Comparison of ENCODE assay signal across 29 cellular contexts in genomic region chr3:61577760-61578159, GRCh38.
"Had no signal": no experiment of that assay in that cellular context is flagged by ENCODE, and none has a peak within 500 bp of the region (broad histone marks: within the 10 kb centered on the region; RNA-seq: fewer than 3 reads in every experiment).

No MANE protein-coding gene starts in this region.

- H3K4me1 ChIP-seq: SJCRH30 had no signal

- H3K9me3 ChIP-seq: SJCRH30 had no signal

- H3K27ac ChIP-seq: brain microvascular endothelial cell, SJCRH30, SK-N-MC, WERI-Rb-1 had no signal

- H3K4me3 Mint-ChIP-seq: activated CD4-positive, alpha-beta memory T cell treated with anti-CD3 and anti-CD28 coated beads, Interleukin-2, amount 10 ng/mL, durations not matched to agents 7 days and 5 days; activated CD8-positive, alpha-beta memory T cell treated with anti-CD3 and anti-CD28 coated beads, Interleukin-2, amount 10 ng/mL, durations not matched to agents 7 days and 5 days; activated naive CD4-positive, alpha-beta T cell treated with anti-CD3 and anti-CD28 coated beads, Interleukin-2, amount 10 ng/mL, durations not matched to agents 7 days and 5 days; activated naive CD8-positive, alpha-beta T cell; activated naive CD8-positive, alpha-beta T cell treated with anti-CD3 and anti-CD28 coated beads, Interleukin-2, amount 50 U/mL, for 24 hours had no signal

- H3K4me3 ChIP-seq: SJCRH30, SK-N-MC had no signal

- H3K27me3 ChIP-seq: brain microvascular endothelial cell, SJCRH30 had no signal

- H3K4me1 Mint-ChIP-seq: activated CD4-positive, alpha-beta memory T cell treated with anti-CD3 and anti-CD28 coated beads, Interleukin-2, amount 10 ng/mL, durations not matched to agents 7 days and 5 days; activated CD8-positive, alpha-beta memory T cell treated with anti-CD3 and anti-CD28 coated beads, Interleukin-2, amount 10 ng/mL, durations not matched to agents 7 days and 5 days; activated naive CD4-positive, alpha-beta T cell treated with anti-CD3 and anti-CD28 coated beads, Interleukin-2, amount 10 ng/mL, durations not matched to agents 7 days and 5 days; activated naive CD8-positive, alpha-beta T cell treated with anti-CD3 and anti-CD28 coated beads, Interleukin-2, amount 50 U/mL, for 24 hours had no signal

- DNase-seq: activated CD4-positive, alpha-beta memory T cell treated with anti-CD3 and anti-CD28 coated beads, Interleukin-2, amount 10 ng/mL, durations not matched to agents 7 days and 5 days; activated CD4-positive, alpha-beta T cell treated with anti-CD3 and anti-CD28 coated beads for 1 hour; activated CD4-positive, alpha-beta T cell treated with anti-CD3 and anti-CD28 coated beads for 48 hours; activated CD4-positive, CD25-positive, alpha-beta regulatory T cell; activated CD8-positive, alpha-beta memory T cell treated with anti-CD3 and anti-CD28 coated beads for 24 hours; activated CD8-positive, alpha-beta memory T cell treated with anti-CD3 and anti-CD28 coated beads, Interleukin-2, amount 10 ng/mL, durations not matched to agents 7 days and 5 days; activated CD8-positive, alpha-beta memory T cell treated with anti-CD3 and anti-CD28 coated beads, Interleukin-2, amount 50 U/mL, for 48 hours; activated effector memory CD4-positive, alpha-beta T cell treated with Interleukin-2 at 50 U/mL for 16 hours; activated naive CD4-positive, alpha-beta T cell treated with anti-CD3 and anti-CD28 coated beads, Interleukin-2, amount 10 ng/mL, durations not matched to agents 7 days and 5 days; activated naive CD8-positive, alpha-beta T cell treated with anti-CD3 and anti-CD28 coated beads, Interleukin-2, amount 50 U/mL, for 24 hours; activated T-cell treated with anti-CD3 and anti-CD28 coated beads, Interleukin-2, amount 50 U/mL, for 48 hours; anterior cingulate cortex; brain microvascular endothelial cell; central memory CD4-positive, alpha-beta T cell; Karpas-422; NCI-H1105; NCI-H1417 treated with DMSO at 0.1 percent for 48 hours; NCI-H187 treated with DMSO at 0.1 percent for 48 hours; NCI-H2081; NCI-H226; NCI-H446 treated with DMSO at 0.1 percent for 48 hours; NCI-H524; NCI-H748 treated with DMSO at 0.1 percent for 48 hours; Right ventricle myocardium superior; SJCRH30; T1000; WERI-Rb-1 had no signal

- H3K36me3 Mint-ChIP-seq: activated CD8-positive, alpha-beta memory T cell treated with anti-CD3 and anti-CD28 coated beads, Interleukin-2, amount 10 ng/mL, durations not matched to agents 7 days and 5 days; activated naive CD4-positive, alpha-beta T cell treated with anti-CD3 and anti-CD28 coated beads, Interleukin-2, amount 10 ng/mL, durations not matched to agents 7 days and 5 days; activated naive CD8-positive, alpha-beta T cell had no signal

- H3K27me3 Mint-ChIP-seq: activated CD4-positive, alpha-beta memory T cell treated with anti-CD3 and anti-CD28 coated beads, Interleukin-2, amount 10 ng/mL, durations not matched to agents 7 days and 5 days; activated CD8-positive, alpha-beta memory T cell treated with anti-CD3 and anti-CD28 coated beads, Interleukin-2, amount 10 ng/mL, durations not matched to agents 7 days and 5 days; activated naive CD8-positive, alpha-beta T cell treated with anti-CD3 and anti-CD28 coated beads, Interleukin-2, amount 50 U/mL, for 24 hours had no signal

- H3K36me3 ChIP-seq: brain microvascular endothelial cell, SJCRH30 had no signal

- ATAC-seq: activated CD8-positive, alpha-beta memory T cell treated with anti-CD3 and anti-CD28 coated beads, Interleukin-2, amount 10 ng/mL, durations not matched to agents 7 days and 5 days; activated naive CD8-positive, alpha-beta T cell treated with anti-CD3 and anti-CD28 coated beads, Interleukin-2, amount 50 U/mL, for 24 hours had no signal

- H3K27ac Mint-ChIP-seq: activated CD4-positive, alpha-beta memory T cell treated with anti-CD3 and anti-CD28 coated beads, Interleukin-2, amount 10 ng/mL, durations not matched to agents 7 days and 5 days; activated CD8-positive, alpha-beta memory T cell treated with anti-CD3 and anti-CD28 coated beads, Interleukin-2, amount 10 ng/mL, durations not matched to agents 7 days and 5 days; activated naive CD4-positive, alpha-beta T cell treated with anti-CD3 and anti-CD28 coated beads, Interleukin-2, amount 10 ng/mL, durations not matched to agents 7 days and 5 days; activated naive CD8-positive, alpha-beta T cell; activated naive CD8-positive, alpha-beta T cell treated with anti-CD3 and anti-CD28 coated beads, Interleukin-2, amount 50 U/mL, for 24 hours had no signal

- H3K9me3 Mint-ChIP-seq: activated CD4-positive, alpha-beta memory T cell treated with anti-CD3 and anti-CD28 coated beads, Interleukin-2, amount 10 ng/mL, durations not matched to agents 7 days and 5 days; activated naive CD4-positive, alpha-beta T cell treated with anti-CD3 and anti-CD28 coated beads, Interleukin-2, amount 10 ng/mL, durations not matched to agents 7 days and 5 days had no signal
